In genomic region chr3:69013256-69014021, GRCh38 we compare ENCODE assay signal across 8 cellular contexts. TPM values are rescaled to one million over a fixed set of nuclear protein-coding genes. Genes with fewer than 3 reads are reported as not detected.
DNase-seq lines count a peak whose midpoint lies in the region; ATAC-seq and TF ChIP-seq lines count a peak whose summit lies in the region.

TSS of gene EOGT (minus strand) at chr3:69013684. CDS start at chr3:69009846, 3,838 bp downstream.

- DNase-seq in COLO668 (lab: John Stamatoyannopoulos, UW; ENCODE audit: unreplicated experiment) (peak; percentile 77), activated T-cell treated with anti-CD3 and anti-CD28 coated beads for 24 hours (ENCODE audit: low read depth) (peak; percentile 77), epithelial cell of esophagus (ENCODE audit: low read depth) (peak; percentile 87), mucosa of gallbladder (ENCODE audit: low spot score) (peak; percentile 88)
- DNase-seq in stimulated activated CD8-positive, alpha-beta memory T cell treated with anti-CD3 and anti-CD28 coated beads, Interleukin-7, amount 100 ng/mL, for 1 hour (ENCODE audit: low read depth in 2 of 2) = peak; percentile 64 to 68

- H3K79me2 ChIP-seq in OCI-LY1 (ENCODE audit: insufficient read depth, low read length) = no peaks in the 10 kb centered on the region

- H3K36me3 ChIP-seq in OCI-LY1 (ENCODE audit: insufficient read depth, low read length) = peaks cover 10% of the 10 kb centered on the region; the same call in 1 of the 2 replicates

- peak within 1 kb of the TSS; percentile 90 for H3K4me2 ChIP-seq in OCI-LY1 (ENCODE audit: low read length)

- H3K9me2 ChIP-seq in OCI-LY1 (ENCODE audit: low read depth, low read length) = no peaks in the 10 kb centered on the region

- peak; percentile 83 for ATAC-seq in GM19395 (IDR thresholded peaks at IDR 0.05; ENCODE audit: unreplicated experiment)
- peak; percentile 56 for ATAC-seq in HG03558 (IDR thresholded peaks at IDR 0.05; ENCODE audit: extremely low read depth, unreplicated experiment)

- peaks cover 20% of the 10 kb centered on the region for H3K4me1 ChIP-seq in OCI-LY1 (ENCODE audit: insufficient read depth, low read length, severe bottlenecking)

- no peaks in the 10 kb centered on the region for H3K27me3 ChIP-seq in OCI-LY1 (ENCODE audit: insufficient read depth, low read length)

- H2AFZ ChIP-seq in OCI-LY1 (ENCODE audit: low read length) = peak within 1 kb of the TSS; percentile 83

- H3K4me3 ChIP-seq in OCI-LY1 (ENCODE audit: low read depth, low read length, poor library complexity, severe bottlenecking) = peak within 1 kb of the TSS; percentile 82
- peak within 1 kb of the TSS; percentile 60 for H3K4me3 ChIP-seq in epithelial cell of esophagus (ENCODE audit: low read length)

- no peaks in the 10 kb centered on the region for H4K20me1 ChIP-seq in OCI-LY1 (ENCODE audit: insufficient read depth, low read length)

- TF ChIP-seq CTCF in OCI-LY1 (IDR thresholded peaks at IDR 0.05; ENCODE audit: low read length) (peak; percentile 64), epithelial cell of esophagus (IDR thresholded peaks at IDR 0.05; ENCODE audit: insufficient read depth, low read depth, low read length, missing control alignments) (peak; percentile 43)

- 0 out of 2 replicates have a peak, but pooled peaks cover 3% of the 10 kb centered on the region for H3F3A ChIP-seq in OCI-LY1 (ENCODE audit: insufficient read depth, low read length)

- peak within 1 kb of the TSS; percentile 49 for H3K27ac ChIP-seq in OCI-LY1 (ENCODE audit: low read depth, low read length, poor library complexity, severe bottlenecking)

- no peaks in the 10 kb centered on the region for H3K9me3 ChIP-seq in OCI-LY1 (ENCODE audit: low read length)

- H3K9ac ChIP-seq in OCI-LY1 (ENCODE audit: low read length) = peak within 1 kb of the TSS; percentile 93

RNA-seq across cellular contexts. Expression of gene EOGT, which starts in this region (rescaled TPM):
- total RNA-seq in mucosa of gallbladder = 45.2 TPM

Comparison
In these comparisons a context has a peak if more than half of its experiments do, and no peak if none do; other contexts are left out.
1. Peak in every context shown above with its lines: DNase-seq, ATAC-seq, H3K4me3 ChIP-seq and H3K27ac ChIP-seq.